ENCODE assay signal across 24 cellular contexts in the genomic region with DNA sequence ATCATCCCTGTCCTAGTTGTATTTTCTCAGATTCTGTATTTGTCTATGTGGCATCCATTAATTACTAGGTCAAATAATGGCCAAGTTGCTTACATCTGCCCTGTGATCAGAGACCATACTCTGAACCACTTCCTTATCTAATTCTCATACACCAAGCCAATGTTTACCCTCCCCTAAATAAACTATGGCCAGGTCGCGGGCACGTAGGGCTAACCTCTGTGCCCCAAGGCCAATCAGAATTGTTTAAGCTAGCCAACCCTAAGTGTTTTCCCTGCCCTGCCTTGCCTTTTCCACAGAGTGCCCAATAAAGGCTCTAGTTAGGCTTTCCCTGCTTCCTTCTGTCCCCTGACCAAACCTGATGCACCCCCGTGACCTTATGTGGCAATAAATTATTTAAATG. TPM values are rescaled to one million over a fixed set of nuclear protein-coding genes. Genes with fewer than 3 reads are reported as not detected.
DNase-seq lines count a peak whose midpoint lies in the region; ATAC-seq, FAIRE-seq and TF ChIP-seq lines count a peak whose summit lies in the region.
"Had no signal": no experiment of that assay in that cellular context is flagged by ENCODE, and none has a peak within 500 bp of the region (broad histone marks: within the 10 kb centered on the region; RNA-seq: fewer than 3 reads in every experiment).

No MANE protein-coding gene starts in this region.

- H2BK20ac ChIP-seq in H1 (ENCODE audit: low read length) = no peak overlapping the region

- no peak overlapping the region for H3K4me3 ChIP-seq in Panc1 (ENCODE audit: low read depth in 2 of 2, low read length in 2 of 2)
- H3K4me3 ChIP-seq in H1 (ENCODE audit: extremely low read depth in 1 of 4, insufficient read depth in 2 of 4, low read depth in 3 of 4, low read length in 4 of 4) = no peak overlapping the region
- no peak overlapping the region for H3K4me3 ChIP-seq in neural progenitor cell
- H3K4me3 ChIP-seq: BLaER1 had no signal

- CTCF ChIA-PET in Panc1 (lab: Charles Lee) (no interaction called here), H1 (lab: Charles Lee; ENCODE audit: partially characterized antibody) (interaction anchor here (1.0 to 2.2 kb wide), 5 partner anchors 10 to 282 kb away, joined by 3 to 8 read pairs (median 5); a partner anchor contains a TSS)

- ATAC-seq in Panc1 = peak; percentile 34; the same call in 1 of the 2 replicates
- no peak for ATAC-seq in GM21528 (IDR thresholded peaks at IDR 0.05; ENCODE audit: low FRiP score, unreplicated experiment)
- no peak for ATAC-seq in GM19397 (IDR thresholded peaks at IDR 0.05; ENCODE audit: unreplicated experiment)
- ATAC-seq in stimulated activated effector memory CD8-positive, alpha-beta T cell treated with anti-CD3 and anti-CD28 coated beads, Interleukin-12 subunit alpha, Interleukin-12 subunit beta, amount 100 ng/mL, for 72 hours = no peak

- no peak overlapping the region for H3K56ac ChIP-seq in H1 (replicated peaks; ENCODE audit: insufficient read length, low read depth, low read length)

- H3K23ac ChIP-seq in H1 (ENCODE audit: insufficient read length) = no peak overlapping the region

- no peak overlapping the region for H3K4ac ChIP-seq in H1 (replicated peaks; ENCODE audit: insufficient read length, low read depth, low read length)

- peaks cover 34% of the 10 kb centered on the region for H3K27me3 ChIP-seq in Panc1 (ENCODE audit: control insufficient read depth, insufficient read depth, low read length)
- H3K27me3 ChIP-seq in H1 (replicated peaks in 1 of 4; ENCODE audit: control insufficient read depth in 3 of 4, extremely low read depth in 1 of 4, insufficient read depth in 3 of 4, low read length in 3 of 4) = no peaks in the 10 kb centered on the region
- H3K27me3 ChIP-seq in neural progenitor cell = no peaks in the 10 kb centered on the region
- H3K27me3 ChIP-seq: BLaER1 had no signal

- no peak overlapping the region for H3K4me2 ChIP-seq in H1 (ENCODE audit: insufficient read depth in 1 of 2, low read depth in 2 of 2, low read length in 2 of 2)
- no peak overlapping the region for H3K4me2 ChIP-seq in neural progenitor cell
- H3K4me2 ChIP-seq: BLaER1 had no signal

- H4K91ac ChIP-seq in H1 (replicated peaks; ENCODE audit: insufficient read length, low read length) = no peak overlapping the region

- no peak for TF ChIP-seq POLR2A in H1 (IDR thresholded peaks at IDR 0.05; ENCODE audit: control extremely low read depth in 1 of 2, low read depth in 2 of 2, low read length in 2 of 2)

- no peak overlapping the region for H2BK5ac ChIP-seq in H1 (ENCODE audit: low read depth, low read length)

- H4K20me1 ChIP-seq in H1 (replicated peaks in 1 of 2; ENCODE audit: control insufficient read depth in 1 of 2, insufficient read depth in 2 of 2, low read length in 2 of 2) = no peaks in the 10 kb centered on the region
- H4K20me1 ChIP-seq in neural progenitor cell (ENCODE audit: low read depth) = no peaks in the 10 kb centered on the region
- H4K20me1 ChIP-seq: BLaER1 had no signal

- H2BK120ac ChIP-seq in H1 (replicated peaks; ENCODE audit: low read depth, low read length) = no peak overlapping the region

- H3K23me2 ChIP-seq in H1 (ENCODE audit: low read depth, low read length) = no peaks in the 10 kb centered on the region

- WGBS in H1 (ENCODE audit: extremely low coverage in 1 of 2, insufficient coverage in 1 of 2, insufficient read length in 1 of 2, insufficient replicate concordance in 2 of 2, low coverage in 1 of 2, low lambda C conversion rate in 2 of 2, missing lambda C conversion rate in 1 of 2), 2 experiments = 65% methylated on average over 4 of the region's 4 CpGs; no CpG with 5 or more reads in 1 of the 2 experiments

- H2AK5ac ChIP-seq in H1 (ENCODE audit: low read depth, low read length) = no peak overlapping the region

- intact Hi-C loops in Panc1 (cut with micrococcal nuclease; ENCODE audit: unreplicated experiment) = no loop called here

- no peaks in the 10 kb centered on the region for H3K36me3 Mint-ChIP-seq in neural progenitor cell
- H3K36me3 Mint-ChIP-seq in stimulated activated effector memory CD8-positive, alpha-beta T cell treated with anti-CD3 and anti-CD28 coated beads, Interleukin-12 subunit alpha, Interleukin-12 subunit beta, amount 100 ng/mL, for 72 hours = no peaks in the 10 kb centered on the region

- H3K4me1 Mint-ChIP-seq in neural progenitor cell = no peaks in the 10 kb centered on the region
- no peaks in the 10 kb centered on the region for H3K4me1 Mint-ChIP-seq in stimulated activated effector memory CD8-positive, alpha-beta T cell treated with anti-CD3 and anti-CD28 coated beads, Interleukin-12 subunit alpha, Interleukin-12 subunit beta, amount 100 ng/mL, for 72 hours

- no peak overlapping the region for H4K8ac ChIP-seq in H1 (ENCODE audit: extremely low read depth, insufficient read depth, low read length)

- peak; percentile 21 for DNase-seq in DMS53 (lab: John Stamatoyannopoulos, UW)
- no peak for DNase-seq in DMS53 treated with DMSO at 0.1 percent for 48 hours (lab: John Stamatoyannopoulos, UW; ENCODE audit: unreplicated experiment)
- no peak for DNase-seq in Panc1 (ENCODE audit: low read depth, low spot score)
- no peak for DNase-seq in H1 (ENCODE audit: low read depth in 1 of 2, low spot score in 2 of 2)
- DNase-seq in neural progenitor cell (ENCODE audit: low spot score) = no peak
- no peak for DNase-seq in stimulated activated effector memory CD8-positive, alpha-beta T cell treated with anti-CD3 and anti-CD28 coated beads, Interleukin-12 subunit alpha, Interleukin-12 subunit beta, amount 100 ng/mL, for 72 hours (ENCODE audit: low spot score in 2 of 2)
- DNase-seq: ACHN; CD4-positive, alpha-beta T cell; COR-L47; HFFc6; KG1; NCI-H1092 treated with DMSO at 0.1 percent for 48 hours; NCI-H187; NCI-H2107; NCI-H69; NK-92 treated with Interleukin-12 subunit alpha and Interleukin-12 subunit beta, amount 100 ng/mL, for 24 hours had no signal

- H3K27me3 Mint-ChIP-seq in neural progenitor cell (ENCODE audit: insufficient read depth, low read depth) = peaks cover 5% of the 10 kb centered on the region

- no peak overlapping the region for H3K4me3 Mint-ChIP-seq in neural progenitor cell
- no peak overlapping the region for H3K4me3 Mint-ChIP-seq in stimulated activated effector memory CD8-positive, alpha-beta T cell treated with anti-CD3 and anti-CD28 coated beads, Interleukin-12 subunit alpha, Interleukin-12 subunit beta, amount 100 ng/mL, for 72 hours
- H3K4me3 Mint-ChIP-seq: CD4-positive, alpha-beta T cell; HFFc6 had no signal

- TF ChIP-seq RAD21 in H1 (IDR thresholded peaks at IDR 0.05 in 1 of 2, conservative IDR thresholded peaks at IDR 0.05 in 1 of 2; ENCODE audit: low read depth in 2 of 2, low read length in 2 of 2) = no peak

- no peaks in the 10 kb centered on the region for H3K36me3 ChIP-seq in Panc1 (ENCODE audit: control insufficient read depth, insufficient read depth, low read length)
- H3K36me3 ChIP-seq in H1 (ENCODE audit: control insufficient read depth in 2 of 4, insufficient read depth in 4 of 4, low read length in 3 of 4) = no peaks in the 10 kb centered on the region
- H3K36me3 ChIP-seq in neural progenitor cell = no peaks in the 10 kb centered on the region
- H3K36me3 ChIP-seq: BLaER1 had no signal

- H3K14ac ChIP-seq in H1 (ENCODE audit: insufficient read length) = no peak overlapping the region

- H3K9ac ChIP-seq in H1 (replicated peaks in 1 of 4; ENCODE audit: extremely low read depth in 1 of 4, low read depth in 3 of 4, low read length in 3 of 4) (no peak overlapping the region), neural progenitor cell (no peak overlapping the region)
- H3K9ac ChIP-seq: BLaER1 had no signal

- FAIRE-seq in H1 (lab: Jason Lieb, UNC) = no peak
- FAIRE-seq: GM12892, H54 had no signal

- no peak overlapping the region for H4K5ac ChIP-seq in H1 (ENCODE audit: insufficient read length, low read depth, low read length)

- POLR2A ChIA-PET in Panc1 (lab: Charles Lee) (no interaction called here), H1 (lab: Charles Lee; ENCODE audit: partially characterized antibody) (no interaction called here)

- TF ChIP-seq CTCF in Panc1 (IDR thresholded peaks at IDR 0.05) (no peak), H1 (IDR thresholded peaks at IDR 0.05; ENCODE audit: control extremely low read depth in 1 of 3, insufficient read depth in 1 of 3, low read depth in 1 of 3, low read length in 3 of 3) (no peak), neural progenitor cell (IDR thresholded peaks at IDR 0.05) (no peak)

- H3K18ac ChIP-seq in H1 (ENCODE audit: extremely low read depth, low read length) = no peak overlapping the region

- BruUV-seq in Panc1 (replicated peaks; lab: Mats Ljungman, UMichigan) = no TSS peak

- H3F3A ChIP-seq in neural progenitor cell (ENCODE audit: low read depth) = no peaks in the 10 kb centered on the region

- H3K27ac ChIP-seq in Panc1 (ENCODE audit: low read length) (no peak overlapping the region), H1 (ENCODE audit: low read depth, low read length) (no peak overlapping the region), neural progenitor cell (no peak overlapping the region)
- H3K27ac ChIP-seq: 22Rv1, BLaER1 had no signal

- H3K9me3 Mint-ChIP-seq in neural progenitor cell = no peaks in the 10 kb centered on the region
- H3K9me3 Mint-ChIP-seq in stimulated activated effector memory CD8-positive, alpha-beta T cell treated with anti-CD3 and anti-CD28 coated beads, Interleukin-12 subunit alpha, Interleukin-12 subunit beta, amount 100 ng/mL, for 72 hours = no peaks in the 10 kb centered on the region
- H3K9me3 Mint-ChIP-seq: CD4-positive, alpha-beta T cell; HFFc6 had no signal

- H2BK12ac ChIP-seq in H1 (ENCODE audit: low read depth, low read length) = no peak overlapping the region

- H3K79me1 ChIP-seq in H1 (ENCODE audit: low read depth, low read length) = no peaks in the 10 kb centered on the region

- 0 out of 2 replicates have a peak overlapping the region, but pooled peaks have one; percentile 27 for H2AFZ ChIP-seq in H1 (ENCODE audit: low read length)
- peak overlapping the region; percentile 17 for H2AFZ ChIP-seq in neural progenitor cell (replicated peaks)

- H3K9me3 ChIP-seq in Panc1 (ENCODE audit: control insufficient read depth, insufficient read depth, low read depth, low read length) (no peaks in the 10 kb centered on the region), H1 (ENCODE audit: insufficient read depth in 2 of 2, low read depth in 1 of 2, low read length in 1 of 2) (no peaks in the 10 kb centered on the region), neural progenitor cell (ENCODE audit: low read depth) (no peaks in the 10 kb centered on the region)
- H3K9me3 ChIP-seq: BLaER1 had no signal

- H3K27ac Mint-ChIP-seq in neural progenitor cell = no peak overlapping the region
- H3K27ac Mint-ChIP-seq in stimulated activated effector memory CD8-positive, alpha-beta T cell treated with anti-CD3 and anti-CD28 coated beads, Interleukin-12 subunit alpha, Interleukin-12 subunit beta, amount 100 ng/mL, for 72 hours = no peak overlapping the region
- H3K27ac Mint-ChIP-seq: CD4-positive, alpha-beta T cell; HFFc6 had no signal

- TF ChIP-seq EP300 in H1 (IDR thresholded peaks at IDR 0.05; ENCODE audit: borderline replicate concordance in 1 of 2, low read depth in 2 of 2, low read length in 2 of 2) = no peak

- in situ Hi-C loops in Panc1 (cut with HindIII; ENCODE audit: low pct_unique_long_range_greater_than_20kb, low sequenced_read_pairs) = no loop called here

- H3K79me2 ChIP-seq in H1 (ENCODE audit: control insufficient read depth in 1 of 2, insufficient read depth in 2 of 2, low read length in 2 of 2) = no peaks in the 10 kb centered on the region
- H3K79me2 ChIP-seq in neural progenitor cell (ENCODE audit: low read depth) = no peaks in the 10 kb centered on the region

- H2BK15ac ChIP-seq in H1 (ENCODE audit: low read length) = no peak overlapping the region

- H3K4me1 ChIP-seq in Panc1 (ENCODE audit: control insufficient read depth, insufficient read depth, low read length) = no peaks in the 10 kb centered on the region
- H3K4me1 ChIP-seq in H1 (replicated peaks in 1 of 4; ENCODE audit: control insufficient read depth in 3 of 4, insufficient read depth in 4 of 4, low read length in 3 of 4) = peaks cover 0 to 3% (median 0%) of the 10 kb centered on the region in 4 experiments; a peak in 1 of 7 replicates
- H3K4me1 ChIP-seq in neural progenitor cell = no peaks in the 10 kb centered on the region
- H3K4me1 ChIP-seq: BLaER1 had no signal

RNA-seq across cellular contexts. Expression of a gene that starts 2.8 kb away (rescaled TPM):
- total RNA-seq in Panc1 (2021; ENCODE audit: unreplicated experiment) (not detected), neural progenitor cell (ENCODE audit: low replicate concordance) (not detected in 2 replicates)
- not detected for polyA plus RNA-seq in Panc1 (2012; ENCODE audit: insufficient read length)
- total RNA-seq in H1 (2021; fragmentation: NEBNext Ultra II Directional; extraction: Animal tissue kit (Norgen Biotek cat#: 25700)) = not detected in 2 replicates
- polyA plus RNA-seq in H1 (2011; rRNA removed) = not detected in 2 replicates
- not detected for polyA plus RNA-seq in H1 (2011; cell fraction: cytosol; rRNA removed)
- polyA plus RNA-seq in H1 (2011; cell fraction: nucleus; rRNA removed) = not detected
- polyA plus RNA-seq in H1 (2012, experiment 1 of 2) = 0.16 TPM in 1 of 4 replicates, not detected in the others
- polyA plus RNA-seq in H1 (2012, experiment 2 of 2) = not detected
- not detected for polyA plus RNA-seq in H1 (2013, experiment 1 of 2)
- not detected for polyA plus RNA-seq in H1 (2013, experiment 2 of 2)
- not detected in 2 replicates for polyA minus RNA-seq in H1 (2011; rRNA and poly(A)+ RNA removed)
- polyA minus RNA-seq in H1 (2011; cell fraction: cytosol; rRNA and poly(A)+ RNA removed) = not detected
- polyA minus RNA-seq in H1 (2011; cell fraction: nucleus; rRNA and poly(A)+ RNA removed) = not detected
- total RNA-seq: CD4-positive, alpha-beta T cell; G401; NCI-H460 had no signal

RNA-seq across cellular contexts. Expression of a gene that starts 5.3 kb away (rescaled TPM):
- total RNA-seq in Panc1 (2021; ENCODE audit: unreplicated experiment) = not detected
- polyA plus RNA-seq in Panc1 (2012; ENCODE audit: insufficient read length) = not detected
- total RNA-seq in H1 (2021; fragmentation: NEBNext Ultra II Directional; extraction: Animal tissue kit (Norgen Biotek cat#: 25700)) = not detected in 2 replicates
- polyA plus RNA-seq in H1 (2011; rRNA removed) = not detected in 2 replicates
- polyA plus RNA-seq in H1 (2011; cell fraction: cytosol; rRNA removed) = not detected
- not detected for polyA plus RNA-seq in H1 (2011; cell fraction: nucleus; rRNA removed)
- not detected in 4 replicates for polyA plus RNA-seq in H1 (2012, experiment 1 of 2)
- polyA plus RNA-seq in H1 (2012, experiment 2 of 2) = not detected
- not detected for polyA plus RNA-seq in H1 (2013, experiment 1 of 2)
- polyA plus RNA-seq in H1 (2013, experiment 2 of 2) = not detected
- polyA minus RNA-seq in H1 (2011; rRNA and poly(A)+ RNA removed) = not detected in 2 replicates
- not detected for polyA minus RNA-seq in H1 (2011; cell fraction: cytosol; rRNA and poly(A)+ RNA removed)
- not detected for polyA minus RNA-seq in H1 (2011; cell fraction: nucleus; rRNA and poly(A)+ RNA removed)
- not detected in 2 replicates for total RNA-seq in neural progenitor cell (ENCODE audit: low replicate concordance)
- total RNA-seq: CD4-positive, alpha-beta T cell; G401; NCI-H460 had no signal

RNA-seq across cellular contexts. Expression of a gene that starts 20.5 kb away (rescaled TPM):
- total RNA-seq in Panc1 (2021; ENCODE audit: unreplicated experiment) (68.0 TPM), neural progenitor cell (ENCODE audit: low replicate concordance) (28.0 and 43.2 TPM in 2 replicates)
- 65.4 TPM for polyA plus RNA-seq in Panc1 (2012; ENCODE audit: insufficient read length)
- total RNA-seq in H1 (2021; fragmentation: NEBNext Ultra II Directional; extraction: Animal tissue kit (Norgen Biotek cat#: 25700)) = 35.2 and 36.8 TPM in 2 replicates
- polyA plus RNA-seq in H1 (2011; rRNA removed) = 12.9 and 19.5 TPM in 2 replicates
- 19.8 TPM for polyA plus RNA-seq in H1 (2011; cell fraction: cytosol; rRNA removed)
- 14.5 TPM for polyA plus RNA-seq in H1 (2011; cell fraction: nucleus; rRNA removed)
- 18.3 to 27.9 TPM (median 21.0 TPM) in 4 replicates for polyA plus RNA-seq in H1 (2012, experiment 1 of 2)
- 9.6 TPM for polyA plus RNA-seq in H1 (2012, experiment 2 of 2)
- polyA plus RNA-seq in H1 (2013, experiment 1 of 2) = 157 TPM
- 161 TPM for polyA plus RNA-seq in H1 (2013, experiment 2 of 2)
- 7.8 and 9.1 TPM in 2 replicates for polyA minus RNA-seq in H1 (2011; rRNA and poly(A)+ RNA removed)
- polyA minus RNA-seq in H1 (2011; cell fraction: cytosol; rRNA and poly(A)+ RNA removed) = 6.2 TPM
- 21.8 TPM for polyA minus RNA-seq in H1 (2011; cell fraction: nucleus; rRNA and poly(A)+ RNA removed)

RNA-seq across cellular contexts. Expression of a gene that starts 39.4 kb away (rescaled TPM):
- total RNA-seq in Panc1 (2021; ENCODE audit: unreplicated experiment) = not detected
- not detected for polyA plus RNA-seq in Panc1 (2012; ENCODE audit: insufficient read length)
- total RNA-seq in H1 (2021; fragmentation: NEBNext Ultra II Directional; extraction: Animal tissue kit (Norgen Biotek cat#: 25700)) = 0.09 and 0.17 TPM in 2 replicates
- polyA plus RNA-seq in H1 (2011; rRNA removed) = 0.03 and 0.05 TPM in 2 replicates
- polyA plus RNA-seq in H1 (2011; cell fraction: cytosol; rRNA removed) = 0.04 TPM
- polyA plus RNA-seq in H1 (2011; cell fraction: nucleus; rRNA removed) = 0.04 TPM
- polyA plus RNA-seq in H1 (2012, experiment 1 of 2) = 0.08 to 0.14 TPM (median 0.11 TPM) in 4 replicates
- 0.01 TPM for polyA plus RNA-seq in H1 (2012, experiment 2 of 2)
- polyA plus RNA-seq in H1 (2013, experiment 1 of 2) = 0.14 TPM
- polyA plus RNA-seq in H1 (2013, experiment 2 of 2) = 0.20 TPM
- polyA minus RNA-seq in H1 (2011; rRNA and poly(A)+ RNA removed) = 0.16 and 0.29 TPM in 2 replicates
- polyA minus RNA-seq in H1 (2011; cell fraction: cytosol; rRNA and poly(A)+ RNA removed) = not detected
- polyA minus RNA-seq in H1 (2011; cell fraction: nucleus; rRNA and poly(A)+ RNA removed) = 0.30 TPM
- total RNA-seq in neural progenitor cell (ENCODE audit: low replicate concordance) = 0.07 and 0.09 TPM in 2 replicates
- total RNA-seq: CD4-positive, alpha-beta T cell had no signal
